ENCODE assay signal across 2 cellular contexts in the genomic region with DNA sequence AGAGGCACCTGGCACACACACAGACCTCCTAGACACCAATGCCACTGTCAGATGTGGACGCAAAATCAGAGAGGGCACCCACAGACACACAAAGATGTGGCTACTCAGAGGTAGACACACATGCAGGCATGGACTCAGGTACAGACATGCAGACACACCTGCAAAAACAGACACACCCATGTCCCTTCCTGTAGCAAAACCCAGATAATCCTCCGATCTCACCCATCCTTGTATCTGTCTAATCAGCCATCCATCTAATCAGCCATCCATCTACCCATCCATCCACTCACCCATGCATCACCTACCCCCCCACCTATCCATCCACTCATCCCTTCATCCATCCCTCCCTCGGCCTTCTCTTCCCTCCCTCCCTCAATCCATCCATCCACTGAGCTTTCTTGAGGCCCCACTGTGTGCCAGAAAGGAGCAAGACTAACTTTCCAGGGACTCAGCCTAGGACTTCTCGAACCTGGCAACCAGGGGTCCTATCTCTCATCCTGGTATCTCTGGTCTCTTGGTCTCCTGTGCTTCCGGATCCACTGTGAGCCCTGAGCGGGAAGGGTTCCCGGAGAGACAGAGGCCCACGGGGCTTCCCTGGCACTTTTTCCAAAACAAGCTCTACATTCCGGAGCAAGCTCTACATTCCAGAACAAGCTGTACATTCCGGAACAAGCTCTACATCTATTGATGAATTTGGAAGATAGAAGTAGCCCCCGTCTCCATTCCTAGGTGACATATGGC.
TF ChIP-seq lines count a peak whose summit lies in the region.

No MANE protein-coding gene starts in this region.

TF ChIP-seq in SK-N-SH, 30 proteins besides CTCF, POLR2A, EP300 and RAD21 (continued from another document):
- TF ChIP-seq, protein P1, sequence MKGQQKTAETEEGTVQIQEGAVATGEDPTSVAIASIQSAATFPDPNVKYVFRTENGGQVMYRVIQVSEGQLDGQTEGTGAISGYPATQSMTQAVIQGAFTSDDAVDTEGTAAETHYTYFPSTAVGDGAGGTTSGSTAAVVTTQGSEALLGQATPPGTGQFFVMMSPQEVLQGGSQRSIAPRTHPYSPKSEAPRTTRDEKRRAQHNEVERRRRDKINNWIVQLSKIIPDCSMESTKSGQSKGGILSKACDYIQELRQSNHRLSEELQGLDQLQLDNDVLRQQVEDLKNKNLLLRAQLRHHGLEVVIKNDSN (IDR thresholded peaks at IDR 0.05; ENCODE audit: borderline replicate concordance, low read depth): no peak
- TF ChIP-seq FOXM1 (IDR thresholded peaks at IDR 0.05; ENCODE audit: low read depth) (no peak), POLR2AphosphoS5 (IDR thresholded peaks at IDR 0.05; ENCODE audit: low read depth, low read length) (no peak)

TF ChIP-seq in SK-N-SH treated with all-trans-retinoic acid at 6 μM for 48 hours, 23 proteins besides CTCF, POLR2A, EP300 and RAD21 (continued from another document):
- TF ChIP-seq, protein P2, sequence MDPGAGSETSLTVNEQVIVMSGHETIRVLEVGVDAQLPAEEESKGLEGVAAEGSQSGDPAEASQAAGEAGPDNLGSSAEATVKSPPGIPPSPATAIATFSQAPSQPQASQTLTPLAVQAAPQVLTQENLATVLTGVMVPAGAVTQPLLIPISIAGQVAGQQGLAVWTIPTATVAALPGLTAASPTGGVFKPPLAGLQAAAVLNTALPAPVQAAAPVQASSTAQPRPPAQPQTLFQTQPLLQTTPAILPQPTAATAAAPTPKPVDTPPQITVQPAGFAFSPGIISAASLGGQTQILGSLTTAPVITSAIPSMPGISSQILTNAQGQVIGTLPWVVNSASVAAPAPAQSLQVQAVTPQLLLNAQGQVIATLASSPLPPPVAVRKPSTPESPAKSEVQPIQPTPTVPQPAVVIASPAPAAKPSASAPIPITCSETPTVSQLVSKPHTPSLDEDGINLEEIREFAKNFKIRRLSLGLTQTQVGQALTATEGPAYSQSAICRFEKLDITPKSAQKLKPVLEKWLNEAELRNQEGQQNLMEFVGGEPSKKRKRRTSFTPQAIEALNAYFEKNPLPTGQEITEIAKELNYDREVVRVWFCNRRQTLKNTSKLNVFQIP (CRISPR knock-in tag; IDR thresholded peaks at IDR 0.05; ENCODE audit: borderline replicate concordance, low read depth): no peak
- TF ChIP-seq ZNF565 (CRISPR knock-in tag; conservative IDR thresholded peaks at IDR 0.05; ENCODE audit: low read depth) (no peak), ZFP3 (CRISPR knock-in tag; IDR thresholded peaks at IDR 0.05) (no peak), ZNF70 (CRISPR knock-in tag; IDR thresholded peaks at IDR 0.05) (no peak), CSDC2 (CRISPR knock-in tag; IDR thresholded peaks at IDR 0.05) (no peak), ZNF8 (CRISPR knock-in tag; IDR thresholded peaks at IDR 0.05) (no peak), PPARA (CRISPR knock-in tag; IDR thresholded peaks at IDR 0.05; ENCODE audit: borderline replicate concordance) (no peak), GLIS3 (CRISPR knock-in tag; IDR thresholded peaks at IDR 0.05) (no peak), TCF4 (CRISPR knock-in tag; IDR thresholded peaks at IDR 0.05; ENCODE audit: borderline replicate concordance) (no peak)
- TF ChIP-seq, protein P3, sequence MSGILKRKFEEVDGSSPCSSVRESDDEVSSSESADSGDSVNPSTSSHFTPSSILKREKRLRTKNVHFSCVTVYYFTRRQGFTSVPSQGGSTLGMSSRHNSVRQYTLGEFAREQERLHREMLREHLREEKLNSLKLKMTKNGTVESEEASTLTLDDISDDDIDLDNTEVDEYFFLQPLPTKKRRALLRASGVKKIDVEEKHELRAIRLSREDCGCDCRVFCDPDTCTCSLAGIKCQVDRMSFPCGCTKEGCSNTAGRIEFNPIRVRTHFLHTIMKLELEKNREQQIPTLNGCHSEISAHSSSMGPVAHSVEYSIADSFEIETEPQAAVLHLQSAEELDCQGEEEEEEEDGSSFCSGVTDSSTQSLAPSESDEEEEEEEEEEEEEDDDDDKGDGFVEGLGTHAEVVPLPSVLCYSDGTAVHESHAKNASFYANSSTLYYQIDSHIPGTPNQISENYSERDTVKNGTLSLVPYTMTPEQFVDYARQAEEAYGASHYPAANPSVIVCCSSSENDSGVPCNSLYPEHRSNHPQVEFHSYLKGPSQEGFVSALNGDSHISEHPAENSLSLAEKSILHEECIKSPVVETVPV (CRISPR knock-in tag; IDR thresholded peaks at IDR 0.05): no peak
- TF ChIP-seq, protein P4, sequence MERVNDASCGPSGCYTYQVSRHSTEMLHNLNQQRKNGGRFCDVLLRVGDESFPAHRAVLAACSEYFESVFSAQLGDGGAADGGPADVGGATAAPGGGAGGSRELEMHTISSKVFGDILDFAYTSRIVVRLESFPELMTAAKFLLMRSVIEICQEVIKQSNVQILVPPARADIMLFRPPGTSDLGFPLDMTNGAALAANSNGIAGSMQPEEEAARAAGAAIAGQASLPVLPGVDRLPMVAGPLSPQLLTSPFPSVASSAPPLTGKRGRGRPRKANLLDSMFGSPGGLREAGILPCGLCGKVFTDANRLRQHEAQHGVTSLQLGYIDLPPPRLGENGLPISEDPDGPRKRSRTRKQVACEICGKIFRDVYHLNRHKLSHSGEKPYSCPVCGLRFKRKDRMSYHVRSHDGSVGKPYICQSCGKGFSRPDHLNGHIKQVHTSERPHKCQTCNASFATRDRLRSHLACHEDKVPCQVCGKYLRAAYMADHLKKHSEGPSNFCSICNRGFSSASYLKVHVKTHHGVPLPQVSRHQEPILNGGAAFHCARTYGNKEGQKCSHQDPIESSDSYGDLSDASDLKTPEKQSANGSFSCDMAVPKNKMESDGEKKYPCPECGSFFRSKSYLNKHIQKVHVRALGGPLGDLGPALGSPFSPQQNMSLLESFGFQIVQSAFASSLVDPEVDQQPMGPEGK (CRISPR knock-in tag; IDR thresholded peaks at IDR 0.05; ENCODE audit: borderline replicate concordance): no peak
- TF ChIP-seq, protein P5, sequence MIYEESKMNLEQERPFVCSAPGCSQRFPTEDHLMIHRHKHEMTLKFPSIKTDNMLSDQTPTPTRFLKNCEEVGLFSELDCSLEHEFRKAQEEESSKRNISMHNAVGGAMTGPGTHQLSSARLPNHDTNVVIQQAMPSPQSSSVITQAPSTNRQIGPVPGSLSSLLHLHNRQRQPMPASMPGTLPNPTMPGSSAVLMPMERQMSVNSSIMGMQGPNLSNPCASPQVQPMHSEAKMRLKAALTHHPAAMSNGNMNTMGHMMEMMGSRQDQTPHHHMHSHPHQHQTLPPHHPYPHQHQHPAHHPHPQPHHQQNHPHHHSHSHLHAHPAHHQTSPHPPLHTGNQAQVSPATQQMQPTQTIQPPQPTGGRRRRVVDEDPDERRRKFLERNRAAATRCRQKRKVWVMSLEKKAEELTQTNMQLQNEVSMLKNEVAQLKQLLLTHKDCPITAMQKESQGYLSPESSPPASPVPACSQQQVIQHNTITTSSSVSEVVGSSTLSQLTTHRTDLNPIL (CRISPR knock-in tag; IDR thresholded peaks at IDR 0.05; ENCODE audit: low read depth): no peak
